1 cellular context compared by ENCODE assay signal in genomic region chr9:128638580-128638979, GRCh38.
TF ChIP-seq lines count a peak whose summit lies in the region.

No MANE protein-coding gene starts in this region.

TF ChIP-seq in GM23338, 12 proteins besides CTCF, POLR2A, EP300 and RAD21 (continued from another document):
- TF ChIP-seq ZNF462 (CRISPR knock-in tag; IDR thresholded peaks at IDR 0.05) (no peak), ZNF114 (CRISPR knock-in tag; IDR thresholded peaks at IDR 0.05) (no peak), REST (IDR thresholded peaks at IDR 0.05; ENCODE audit: unreplicated experiment) (no peak), CREB1 (CRISPR knock-in tag; IDR thresholded peaks at IDR 0.05; ENCODE audit: low read depth) (no peak), STAT1 (IDR thresholded peaks at IDR 0.05; ENCODE audit: unreplicated experiment) (no peak), JUNB (IDR thresholded peaks at IDR 0.05; ENCODE audit: unreplicated experiment) (no peak), ETS1 (IDR thresholded peaks at IDR 0.05) (no peak), POLR2AphosphoS5 (IDR thresholded peaks at IDR 0.05; ENCODE audit: low read depth) (no peak), EZH2 (IDR thresholded peaks at IDR 0.05; ENCODE audit: low read depth, unreplicated experiment) (no peak)
